ENCODE assay signal across 9 cellular contexts in the genomic region with DNA sequence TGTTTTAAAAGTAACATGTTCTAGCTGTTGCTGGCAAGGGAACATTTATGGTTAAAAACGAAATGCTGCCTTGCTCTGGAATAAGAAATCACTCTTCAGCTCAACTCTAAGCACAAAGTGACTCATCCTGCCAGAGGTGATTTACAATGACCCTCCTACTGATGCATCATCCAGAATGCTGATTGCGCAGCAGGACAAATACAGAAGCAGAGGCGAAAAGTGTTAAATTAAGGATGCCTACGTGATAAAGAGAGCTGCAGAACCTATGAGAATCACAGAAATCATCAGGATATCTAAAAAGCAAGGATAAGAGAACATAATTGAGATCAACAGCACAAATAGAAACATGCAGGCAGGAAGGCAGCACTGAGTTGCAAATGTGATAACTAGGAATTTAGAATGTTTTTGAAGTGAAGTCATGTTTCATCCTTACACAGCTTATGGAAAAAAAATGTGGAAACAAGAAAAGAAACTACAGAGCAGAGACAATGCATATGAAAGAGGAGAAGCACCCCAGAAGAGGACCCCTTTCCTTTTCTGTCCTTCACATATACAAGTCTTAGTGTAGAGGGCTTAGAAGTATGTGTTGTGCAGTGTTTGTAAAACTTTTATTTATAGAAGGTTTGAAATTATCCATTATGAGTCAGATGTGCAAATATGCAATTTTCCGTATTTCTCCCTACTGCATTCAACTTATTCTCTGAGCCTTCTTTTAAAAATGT.
DNase-seq lines count a peak whose midpoint lies in the region; ATAC-seq and TF ChIP-seq lines count a peak whose summit lies in the region.
"Had no signal": no experiment of that assay in that cellular context is flagged by ENCODE, and none has a peak within 500 bp of the region (broad histone marks: within the 10 kb centered on the region; RNA-seq: fewer than 3 reads in every experiment).

No MANE protein-coding gene starts in this region.

- no peak overlapping the region for H3K4me3 ChIP-seq in HFF-Myc (replicated peaks; ENCODE audit: low read depth, low read length)
- peak overlapping the region; percentile 28 to 53; a peak in 3 of 4 replicates for H3K4me3 ChIP-seq in SK-N-SH (ENCODE audit: low read depth in 2 of 2, low read length in 1 of 2)
- H3K4me3 ChIP-seq: left ventricle myocardium inferior had no signal

- no peaks in the 10 kb centered on the region for H3K9me3 ChIP-seq in SK-N-SH
- H3K9me3 ChIP-seq: left ventricle myocardium inferior had no signal

- 7% methylated on average over 5 of the region's 5 CpGs for WGBS in SK-N-SH (ENCODE audit: low lambda C conversion rate)

- DNase-seq in HFF-Myc (ENCODE audit: extremely low read depth, low read depth) (peak; percentile 73), SK-N-SH (peak; percentile 46), fibroblast of the conjunctiva (ENCODE audit: low read depth) (peak; percentile 74), stromal cell of bone marrow (ENCODE audit: low read depth) (peak; percentile 82), NAMALWA (ENCODE audit: low spot score) (no peak)
- DNase-seq: activated naive CD8-positive, alpha-beta T cell treated with anti-CD3 and anti-CD28 coated beads, Interleukin-2, amount 50 U/mL, for 24 hours; left ventricle myocardium inferior had no signal

- peak overlapping the region; percentile 47; the same call in 1 of the 2 replicates for H3K9ac ChIP-seq in SK-N-SH

- H3K4me1 ChIP-seq in SK-N-SH (ENCODE audit: control insufficient read depth in 1 of 2, insufficient read depth in 2 of 2, low read depth in 1 of 2, low read length in 1 of 2), result peaks cover 3 to 42% of the 10 kb centered on the region in 2 experiments; a peak in 2 of 4 replicates
- H3K4me1 ChIP-seq: left ventricle myocardium inferior had no signal

- POLR2A ChIA-PET in SK-N-SH (lab: Yijun Ruan, JAX), result no interaction called here

- no peaks in the 10 kb centered on the region for H3K9me2 ChIP-seq in SK-N-SH

- no peaks in the 10 kb centered on the region for H3K79me2 ChIP-seq in SK-N-SH (ENCODE audit: insufficient read depth)

- TF ChIP-seq EP300 in SK-N-SH (IDR thresholded peaks at IDR 0.05; ENCODE audit: borderline replicate concordance in 1 of 2, low read depth in 1 of 2, low read length in 1 of 2), result peak in 1 of 2 experiments; percentile 62; a peak in 1 of 4 replicates

- peak overlapping the region; percentile 80 for H3K4me2 ChIP-seq in SK-N-SH

- H3K27me3 ChIP-seq in SK-N-SH (ENCODE audit: insufficient read depth), result no peaks in the 10 kb centered on the region

- no peak for ATAC-seq in HG02973 (IDR thresholded peaks at IDR 0.05; ENCODE audit: unreplicated experiment)
- ATAC-seq in HG03520 (IDR thresholded peaks at IDR 0.05; ENCODE audit: unreplicated experiment), result no peak
- ATAC-seq: activated naive CD8-positive, alpha-beta T cell treated with anti-CD3 and anti-CD28 coated beads, Interleukin-2, amount 50 U/mL, for 24 hours had no signal

- no peaks in the 10 kb centered on the region for H3K36me3 ChIP-seq in SK-N-SH (replicated peaks in 1 of 2; ENCODE audit: control insufficient read depth in 1 of 2, insufficient read depth in 2 of 2, low read length in 1 of 2)
- H3K36me3 ChIP-seq: left ventricle myocardium inferior had no signal

- TF ChIP-seq RAD21 in SK-N-SH (IDR thresholded peaks at IDR 0.05; ENCODE audit: low read length), result no peak

- TF ChIP-seq CTCF in HFF-Myc (IDR thresholded peaks at IDR 0.05; ENCODE audit: low read depth, low read length, missing control alignments), result no peak
- TF ChIP-seq CTCF in SK-N-SH (IDR thresholded peaks at IDR 0.05), result no peak

- H4K20me1 ChIP-seq in SK-N-SH (ENCODE audit: insufficient read depth), result no peaks in the 10 kb centered on the region

- peak overlapping the region; percentile 69 to 79 for H3K27ac ChIP-seq in SK-N-SH (ENCODE audit: low read depth in 2 of 2, low read length in 1 of 2)
- H3K27ac ChIP-seq: left ventricle myocardium inferior had no signal

- H3F3A ChIP-seq in SK-N-SH (replicated peaks; ENCODE audit: insufficient read depth), result peaks cover 46% of the 10 kb centered on the region

- peak overlapping the region; percentile 61; the same call in 1 of the 2 replicates for H2AFZ ChIP-seq in SK-N-SH (ENCODE audit: low read depth)

- CTCF ChIA-PET in SK-N-SH (lab: Yijun Ruan, JAX), result interaction anchor here (0.6 to 1.2 kb wide), 4 partner anchors 13 to 930 kb away, joined by 3 read pairs; no protein-coding TSS in a partner anchor

TF ChIP-seq in SK-N-SH, 30 proteins besides CTCF, POLR2A, EP300 and RAD21 (continues in another document):
- TF ChIP-seq TEAD4 (IDR thresholded peaks at IDR 0.05; ENCODE audit: borderline replicate concordance, insufficient read depth) (peak; percentile 56; the same call in 1 of the 2 replicates), MXI1 (IDR thresholded peaks at IDR 0.05; ENCODE audit: low read depth, low read length) (no peak), TCF12 (IDR thresholded peaks at IDR 0.05) (peak; percentile 75), FOXM1 (IDR thresholded peaks at IDR 0.05; ENCODE audit: low read depth) (0 out of 2 replicates have a peak, but pooled peaks have one; percentile 20), FOXJ3 (CRISPR knock-in tag; IDR thresholded peaks at IDR 0.05) (no peak), GATA2 (CRISPR knock-in tag; IDR thresholded peaks at IDR 0.05) (peak; percentile 67), RCOR1 (IDR thresholded peaks at IDR 0.05; ENCODE audit: low read length) (0 out of 2 replicates have a peak, but pooled peaks have one; percentile 29), RXRA (IDR thresholded peaks at IDR 0.05; ENCODE audit: borderline replicate concordance, low read depth) (0 out of 2 replicates have a peak, but pooled peaks have one; percentile 12), JUND (IDR thresholded peaks at IDR 0.05) (peak; percentile 91), NFIC (IDR thresholded peaks at IDR 0.05; ENCODE audit: borderline replicate concordance) (peak; percentile 33; the same call in 1 of the 2 replicates), GABPA (IDR thresholded peaks at IDR 0.05; ENCODE audit: low read depth) (no peak), NRF1 (IDR thresholded peaks at IDR 0.05; ENCODE audit: low read depth, low read length) (no peak), POLR2AphosphoS5 (IDR thresholded peaks at IDR 0.05; ENCODE audit: low read depth, low read length) (peak; percentile 56; the same call in 1 of the 2 replicates), EZH2phosphoT487 (IDR thresholded peaks at IDR 0.05; ENCODE audit: borderline replicate concordance, low read depth) (no peak), TAF1 (IDR thresholded peaks at IDR 0.05; ENCODE audit: borderline replicate concordance, low read depth, low read length) (0 out of 2 replicates have a peak, but pooled peaks have one; percentile 9), FOSL2 (IDR thresholded peaks at IDR 0.05; ENCODE audit: borderline replicate concordance, low read depth) (peak; percentile 96)
- TF ChIP-seq, protein P1, sequence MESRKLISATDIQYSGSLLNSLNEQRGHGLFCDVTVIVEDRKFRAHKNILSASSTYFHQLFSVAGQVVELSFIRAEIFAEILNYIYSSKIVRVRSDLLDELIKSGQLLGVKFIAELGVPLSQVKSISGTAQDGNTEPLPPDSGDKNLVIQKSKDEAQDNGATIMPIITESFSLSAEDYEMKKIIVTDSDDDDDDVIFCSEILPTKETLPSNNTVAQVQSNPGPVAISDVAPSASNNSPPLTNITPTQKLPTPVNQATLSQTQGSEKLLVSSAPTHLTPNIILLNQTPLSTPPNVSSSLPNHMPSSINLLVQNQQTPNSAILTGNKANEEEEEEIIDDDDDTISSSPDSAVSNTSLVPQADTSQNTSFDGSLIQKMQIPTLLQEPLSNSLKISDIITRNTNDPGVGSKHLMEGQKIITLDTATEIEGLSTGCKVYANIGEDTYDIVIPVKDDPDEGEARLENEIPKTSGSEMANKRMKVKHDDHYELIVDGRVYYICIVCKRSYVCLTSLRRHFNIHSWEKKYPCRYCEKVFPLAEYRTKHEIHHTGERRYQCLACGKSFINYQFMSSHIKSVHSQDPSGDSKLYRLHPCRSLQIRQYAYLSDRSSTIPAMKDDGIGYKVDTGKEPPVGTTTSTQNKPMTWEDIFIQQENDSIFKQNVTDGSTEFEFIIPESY (IDR thresholded peaks at IDR 0.05; ENCODE audit: borderline replicate concordance, low read depth), result no peak
- TF ChIP-seq, protein P2, sequence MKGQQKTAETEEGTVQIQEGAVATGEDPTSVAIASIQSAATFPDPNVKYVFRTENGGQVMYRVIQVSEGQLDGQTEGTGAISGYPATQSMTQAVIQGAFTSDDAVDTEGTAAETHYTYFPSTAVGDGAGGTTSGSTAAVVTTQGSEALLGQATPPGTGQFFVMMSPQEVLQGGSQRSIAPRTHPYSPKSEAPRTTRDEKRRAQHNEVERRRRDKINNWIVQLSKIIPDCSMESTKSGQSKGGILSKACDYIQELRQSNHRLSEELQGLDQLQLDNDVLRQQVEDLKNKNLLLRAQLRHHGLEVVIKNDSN (IDR thresholded peaks at IDR 0.05; ENCODE audit: borderline replicate concordance, low read depth), result no peak
- TF ChIP-seq, protein P3, sequence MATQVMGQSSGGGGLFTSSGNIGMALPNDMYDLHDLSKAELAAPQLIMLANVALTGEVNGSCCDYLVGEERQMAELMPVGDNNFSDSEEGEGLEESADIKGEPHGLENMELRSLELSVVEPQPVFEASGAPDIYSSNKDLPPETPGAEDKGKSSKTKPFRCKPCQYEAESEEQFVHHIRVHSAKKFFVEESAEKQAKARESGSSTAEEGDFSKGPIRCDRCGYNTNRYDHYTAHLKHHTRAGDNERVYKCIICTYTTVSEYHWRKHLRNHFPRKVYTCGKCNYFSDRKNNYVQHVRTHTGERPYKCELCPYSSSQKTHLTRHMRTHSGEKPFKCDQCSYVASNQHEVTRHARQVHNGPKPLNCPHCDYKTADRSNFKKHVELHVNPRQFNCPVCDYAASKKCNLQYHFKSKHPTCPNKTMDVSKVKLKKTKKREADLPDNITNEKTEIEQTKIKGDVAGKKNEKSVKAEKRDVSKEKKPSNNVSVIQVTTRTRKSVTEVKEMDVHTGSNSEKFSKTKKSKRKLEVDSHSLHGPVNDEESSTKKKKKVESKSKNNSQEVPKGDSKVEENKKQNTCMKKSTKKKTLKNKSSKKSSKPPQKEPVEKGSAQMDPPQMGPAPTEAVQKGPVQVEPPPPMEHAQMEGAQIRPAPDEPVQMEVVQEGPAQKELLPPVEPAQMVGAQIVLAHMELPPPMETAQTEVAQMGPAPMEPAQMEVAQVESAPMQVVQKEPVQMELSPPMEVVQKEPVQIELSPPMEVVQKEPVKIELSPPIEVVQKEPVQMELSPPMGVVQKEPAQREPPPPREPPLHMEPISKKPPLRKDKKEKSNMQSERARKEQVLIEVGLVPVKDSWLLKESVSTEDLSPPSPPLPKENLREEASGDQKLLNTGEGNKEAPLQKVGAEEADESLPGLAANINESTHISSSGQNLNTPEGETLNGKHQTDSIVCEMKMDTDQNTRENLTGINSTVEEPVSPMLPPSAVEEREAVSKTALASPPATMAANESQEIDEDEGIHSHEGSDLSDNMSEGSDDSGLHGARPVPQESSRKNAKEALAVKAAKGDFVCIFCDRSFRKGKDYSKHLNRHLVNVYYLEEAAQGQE (IDR thresholded peaks at IDR 0.05; ENCODE audit: low read depth, low read length), result no peak
